26 cellular contexts compared by ENCODE assay signal in the genomic region with DNA sequence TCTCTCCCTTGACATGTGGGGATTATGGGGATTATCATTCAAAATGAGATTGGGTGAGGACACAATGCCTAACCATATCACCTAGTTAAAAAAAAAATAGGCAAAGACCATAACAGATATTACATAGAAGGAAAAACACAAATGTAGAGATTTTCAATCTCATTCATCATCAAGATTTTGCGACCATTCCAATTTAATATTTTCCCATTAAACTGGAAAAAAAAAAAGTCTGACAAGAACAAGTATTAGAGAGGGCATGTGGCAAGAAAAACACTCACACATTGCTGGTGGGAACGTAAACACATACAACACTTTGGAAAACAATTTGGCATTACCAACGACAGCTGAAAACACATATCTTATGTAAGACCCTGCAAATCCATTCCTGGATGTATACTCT.
"Had no signal": no experiment of that assay in that cellular context is flagged by ENCODE, and none has a peak within 500 bp of the region (broad histone marks: within the 10 kb centered on the region; RNA-seq: fewer than 3 reads in every experiment).

No MANE protein-coding gene starts in this region.

- H3K36me3 ChIP-seq: stomach, suprapubic skin, thoracic aorta, thyroid gland, tibial artery, tibial nerve, transverse colon, upper lobe of left lung, upper lobe of right lung, uterus, vagina had no signal

- H3K27me3 ChIP-seq: stomach, suprapubic skin, testis, thyroid gland, tibial artery, tibial nerve, transverse colon, upper lobe of left lung, upper lobe of right lung, uterus, vagina had no signal

- DNase-seq: stimulated activated CD4-positive, alpha-beta T cell treated with anti-CD3 and anti-CD28 coated beads, Interleukin-2, amount 100 ng/mL, for 48 hours; stimulated activated CD4-positive, alpha-beta T cell treated with anti-CD3 and anti-CD28 coated beads, Interleukin-4, amount 100 ng/mL, for 1 hour; stimulated activated CD4-positive, alpha-beta T cell treated with anti-CD3 and anti-CD28 coated beads, Interleukin-4, amount 100 ng/mL, for 24 hours; stimulated activated CD4-positive, alpha-beta T cell treated with anti-CD3 and anti-CD28 coated beads, Interleukin-4, amount 100 ng/mL, for 4 hours; stimulated activated CD8-positive, alpha-beta memory T cell treated with anti-CD3 and anti-CD28 coated beads, Interleukin-4, amount 100 ng/mL, for 48 hours; stimulated activated naive B cell treated with anti-CD40 and anti-IgM and Interleukin-4, amounts not matched to agents 10 μg/mL and 1 μg/mL and 100 μg/mL, for 72 hours; stimulated activated naive CD4-positive, alpha-beta T cell; stimulated activated naive CD4-positive, alpha-beta T cell treated with Interleukin-2 at 50 U/mL for 16 hours; stimulated activated naive CD8-positive, alpha-beta T cell treated with anti-CD3 and anti-CD28 coated beads, Interleukin-15, amount 100 ng/mL, for 72 hours; stimulated activated naive CD8-positive, alpha-beta T cell treated with anti-CD3 and anti-CD28 coated beads, Interleukin-15, Interleukin-2, amounts not matched to agents 100 U/mL and 50 U/mL, for 24 hours; stomach; substantia nigra; testis; thyroid gland; tibial artery; transverse colon; trophoblast cell; upper lobe of right lung; uterus had no signal

- H3K4me1 ChIP-seq: stomach, suprapubic skin, testis, tibial artery, tibial nerve, transverse colon, upper lobe of left lung, upper lobe of right lung, uterus, vagina had no signal

- H3K9me3 ChIP-seq: suprapubic skin, testis, thoracic aorta, thyroid gland, transverse colon, upper lobe of left lung, upper lobe of right lung, uterus, vagina had no signal

- ATAC-seq: stimulated activated effector memory CD8-positive, alpha-beta T cell treated with anti-CD3 and anti-CD28 coated beads, Interleukin-12 subunit alpha, Interleukin-12 subunit beta, amount 100 ng/mL, for 72 hours; stimulated activated memory B cell treated with anti-CD40 and anti-IgM and Interleukin-4, amounts not matched to agents 10 μg/mL and 1 μg/mL and 100 μg/mL, for 72 hours; stimulated activated naive B cell treated with anti-CD40 and anti-IgM and Interleukin-4, amounts not matched to agents 10 μg/mL and 1 μg/mL and 100 μg/mL, for 72 hours; stimulated activated naive CD8-positive, alpha-beta T cell treated with anti-CD3 and anti-CD28 coated beads, Interleukin-15, amount 100 ng/mL, for 72 hours; stimulated activated naive CD8-positive, alpha-beta T cell treated with anti-CD3 and anti-CD28 coated beads, Interleukin-15, Interleukin-2, amounts not matched to agents 100 U/mL and 50 U/mL, for 24 hours; upper lobe of right lung had no signal

- H3K4me3 ChIP-seq: stomach, suprapubic skin, testis, thoracic aorta, thyroid gland, tibial artery, tibial nerve, transverse colon, upper lobe of left lung, upper lobe of right lung, uterus, vagina had no signal
